In genomic region chr7:152912511-152912910, GRCh38 we compare ENCODE assay signal across 20 cellular contexts.
"Had no signal": no experiment of that assay in that cellular context is flagged by ENCODE, and none has a peak within 500 bp of the region (broad histone marks: within the 10 kb centered on the region; RNA-seq: fewer than 3 reads in every experiment).

No MANE protein-coding gene starts in this region.

- H3K27me3 ChIP-seq: left lung, ovary, thyroid gland, upper lobe of left lung had no signal

- H3K9me3 ChIP-seq: esophagus muscularis mucosa, gastroesophageal sphincter, left lung, lower lobe of right lung, ovary, suprapubic skin, thyroid gland, upper lobe of left lung, uterus had no signal

- H3K27ac ChIP-seq: epithelial cell of prostate, esophagus muscularis mucosa, gastroesophageal sphincter, left lung, lower lobe of right lung, ovary, suprapubic skin, thyroid gland, upper lobe of left lung, uterus had no signal

- H3K36me3 ChIP-seq: esophagus muscularis mucosa, gastroesophageal sphincter, left lung, lower lobe of right lung, ovary, suprapubic skin, thyroid gland, upper lobe of left lung, uterus had no signal

- H3K4me1 ChIP-seq: esophagus muscularis mucosa, gastroesophageal sphincter, left lung, lower lobe of right lung, suprapubic skin, upper lobe of left lung, uterus had no signal

- DNase-seq: effector memory CD4-positive, alpha-beta T cell; glutamatergic neuron; islet precursor cell; left lung; lower lobe of right lung; naive B cell; nephron progenitor cell; ovary; right cardiac atrium; stimulated activated CD4-positive, alpha-beta T cell treated with anti-CD3 and anti-CD28 coated beads, Interleukin-2, amount 100 ng/mL, for 48 hours; stimulated activated CD8-positive, alpha-beta memory T cell treated with anti-CD3 and anti-CD28 coated beads, Interleukin-4, amount 100 ng/mL, for 48 hours; stimulated activated naive CD8-positive, alpha-beta T cell treated with anti-CD3 and anti-CD28 coated beads, Interleukin-15, Interleukin-2, amounts not matched to agents 100 U/mL and 50 U/mL, for 24 hours; thyroid gland; upper lobe of left lung; uterus had no signal

- H3K4me3 ChIP-seq: esophagus muscularis mucosa, gastroesophageal sphincter, left lung, lower lobe of right lung, ovary, smooth muscle cell, suprapubic skin, thyroid gland, upper lobe of left lung, uterus had no signal

- H3K4me2 ChIP-seq: smooth muscle cell had no signal
